25 cellular contexts compared by ENCODE assay signal in the genomic region with DNA sequence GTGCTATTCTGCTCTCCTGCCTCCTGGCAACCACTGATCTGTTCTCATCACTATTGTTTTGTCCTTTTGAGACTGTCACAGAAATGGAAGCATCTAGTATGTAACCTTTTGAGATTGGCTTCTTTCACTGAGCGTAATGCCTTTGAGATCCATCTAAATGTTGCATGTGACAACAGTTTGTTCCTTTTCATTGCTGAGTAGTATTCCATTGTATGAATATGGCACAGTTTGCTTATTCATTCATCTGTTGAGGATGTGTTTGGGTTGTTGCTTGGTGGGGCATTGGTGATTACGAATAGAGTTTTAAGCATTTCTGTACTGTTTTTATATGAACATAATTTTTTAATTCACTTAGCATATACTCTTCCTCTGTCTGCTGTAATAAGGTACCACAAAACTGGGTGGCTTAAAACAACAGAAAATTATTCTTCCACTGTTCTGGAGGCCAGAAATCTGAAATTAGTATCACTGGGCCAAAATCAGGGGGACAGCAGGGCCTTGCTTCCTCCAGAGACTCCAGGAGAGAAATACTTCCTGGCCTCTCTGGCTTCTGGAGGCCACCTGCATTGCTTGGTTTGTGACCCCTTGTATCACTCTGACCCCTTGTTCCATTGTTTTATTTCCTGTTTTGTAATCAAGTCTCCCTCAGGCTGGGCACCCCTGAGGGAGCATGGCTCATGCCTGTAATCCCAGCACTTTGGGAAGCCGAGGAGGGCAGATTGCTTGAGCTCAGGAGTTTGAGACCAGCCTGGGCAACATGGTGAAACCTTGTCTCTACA. TPM values are rescaled to one million over a fixed set of nuclear protein-coding genes. Genes with fewer than 3 reads are reported as not detected.
DNase-seq lines count a peak whose midpoint lies in the region; ATAC-seq and TF ChIP-seq lines count a peak whose summit lies in the region.
"Had no signal": no experiment of that assay in that cellular context is flagged by ENCODE, and none has a peak within 500 bp of the region (broad histone marks: within the 10 kb centered on the region; RNA-seq: fewer than 3 reads in every experiment).

No MANE protein-coding gene starts in this region.

- H3K9ac ChIP-seq in mammary epithelial cell (ENCODE audit: insufficient read depth, low read length): no peak overlapping the region

- no peaks in the 10 kb centered on the region for H3F3A ChIP-seq in PC-9 (ENCODE audit: insufficient read depth, low read depth)

- H3K9me2 ChIP-seq in PC-9 (ENCODE audit: insufficient read depth): no peaks in the 10 kb centered on the region

- dilution Hi-C loops in mammary epithelial cell (cut with HindIII; ENCODE audit: low sequenced_read_pairs): no loop called here

- H2AFZ ChIP-seq in mammary epithelial cell (ENCODE audit: low read depth, low read length) (no peak overlapping the region), PC-9 (no peak overlapping the region)
- H2AFZ ChIP-seq: GM23338 had no signal

- peaks cover 7% of the 10 kb centered on the region for H3K4me1 Mint-ChIP-seq in MCF 10A (ENCODE audit: insufficient read depth, unreplicated experiment)
- peaks cover 0 to 15% (median 14%) of the 10 kb centered on the region in 3 donors for H3K4me1 Mint-ChIP-seq in T-cell

- H3K27ac ChIP-seq in mammary epithelial cell (ENCODE audit: insufficient read depth, low read depth, low read length): no peak overlapping the region
- H3K27ac ChIP-seq in PC-9: no peak overlapping the region

- H4K20me1 ChIP-seq in mammary epithelial cell (ENCODE audit: insufficient read depth, low read length): no peaks in the 10 kb centered on the region
- H4K20me1 ChIP-seq in PC-9 (ENCODE audit: insufficient read depth): no peaks in the 10 kb centered on the region

- TF ChIP-seq CTCF in MCF 10A (IDR thresholded peaks at IDR 0.05; ENCODE audit: unreplicated experiment) (no peak), mammary epithelial cell (conservative IDR thresholded peaks at IDR 0.05 in 1 of 2, IDR thresholded peaks at IDR 0.05 in 1 of 2; ENCODE audit: extremely low read depth in 1 of 2, insufficient read depth in 1 of 2, low read depth in 1 of 2, low read length in 2 of 2) (no peak), PC-9 (conservative IDR thresholded peaks at IDR 0.05) (no peak)

- intact Hi-C loops in MCF 10A (cut with micrococcal nuclease) (no loop called here), mammary epithelial cell (cut with micrococcal nuclease) (no loop called here), PC-9 (cut with micrococcal nuclease; ENCODE audit: unreplicated experiment) (no loop called here)

- H3K27ac Mint-ChIP-seq in MCF 10A (ENCODE audit: low read depth, unreplicated experiment): no peak overlapping the region
- H3K27ac Mint-ChIP-seq in T-cell: no peak overlapping the region
- H3K27ac Mint-ChIP-seq: CD8-positive, alpha-beta memory T cell; GM23338 had no signal

- no peaks in the 10 kb centered on the region for H3K9me3 ChIP-seq in mammary epithelial cell (replicated peaks; ENCODE audit: insufficient read depth, low read length)
- no peaks in the 10 kb centered on the region for H3K9me3 ChIP-seq in PC-9 (ENCODE audit: insufficient read depth, low read depth)
- H3K9me3 ChIP-seq: BE2C, HAP-1 had no signal

- H3K36me3 Mint-ChIP-seq in MCF 10A (ENCODE audit: insufficient read depth, unreplicated experiment) (no peaks in the 10 kb centered on the region), T-cell (peaks cover 6% of the 10 kb centered on the region)
- H3K36me3 Mint-ChIP-seq: IgD-negative memory B cell had no signal

- no peaks in the 10 kb centered on the region for H3K9me3 Mint-ChIP-seq in MCF 10A (ENCODE audit: unreplicated experiment)
- peaks cover 0 to 3% (median 0%) of the 10 kb centered on the region in 3 donors for H3K9me3 Mint-ChIP-seq in T-cell
- H3K9me3 Mint-ChIP-seq: CD14-positive monocyte; CD8-positive, alpha-beta memory T cell; GM23338 had no signal

- BruUV-seq in MCF 10A (replicated peaks; lab: Mats Ljungman, UMichigan): no TSS peak
- no TSS peak for BruUV-seq in mammary epithelial cell (replicated peaks; lab: Mats Ljungman, UMichigan)
- BruUV-seq in PC-9 (replicated peaks; lab: Mats Ljungman, UMichigan): no TSS peak

- H3K27me3 Mint-ChIP-seq in MCF 10A (ENCODE audit: insufficient read depth, unreplicated experiment): no peaks in the 10 kb centered on the region
- no peaks in the 10 kb centered on the region for H3K27me3 Mint-ChIP-seq in T-cell
- H3K27me3 Mint-ChIP-seq: CD8-positive, alpha-beta memory T cell; IgD-negative memory B cell had no signal

- H3K4me1 ChIP-seq in mammary epithelial cell (ENCODE audit: insufficient read depth, low read length): peaks cover 7% of the 10 kb centered on the region
- H3K4me1 ChIP-seq in PC-9 (replicated peaks; ENCODE audit: insufficient read depth): peaks cover 7% of the 10 kb centered on the region
- H3K4me1 ChIP-seq: BE2C had no signal

- H3K79me2 ChIP-seq in mammary epithelial cell (ENCODE audit: insufficient read depth, low read length) (peaks cover 62% of the 10 kb centered on the region), PC-9 (ENCODE audit: low read depth) (peaks cover 24% of the 10 kb centered on the region; the same call in 1 of the 2 replicates)

- H3K4me3 ChIP-seq in mammary epithelial cell (replicated peaks in 1 of 3; ENCODE audit: insufficient read depth in 1 of 3, low read depth in 2 of 3, low read length in 3 of 3) (no peak overlapping the region), PC-9 (no peak overlapping the region)
- H3K4me3 ChIP-seq: GM23338, HAP-1 had no signal

- peak; percentile 13 for DNase-seq in MCF 10A (ENCODE audit: unreplicated experiment)
- no peak for DNase-seq in mammary epithelial cell
- peak; percentile 94 for DNase-seq in dermis blood vessel endothelial cell
- DNase-seq in left lobe of liver (ENCODE audit: low spot score): no peak
- no peak for DNase-seq in DMS53 treated with DMSO at 0.1 percent for 48 hours (lab: John Stamatoyannopoulos, UW; ENCODE audit: unreplicated experiment)
- no peak for DNase-seq in T-cell
- DNase-seq in PC-9: no peak
- DNase-seq: 8988T; ACHN; BE2C; CD8-positive, alpha-beta memory T cell; DMS 273 treated with DMSO at 0.1 percent for 48 hours; DMS79 treated with DMSO at 0.1 percent for 48 hours; GF-D8; NCI-H1105; NCI-H146; NCI-H1930; NCI-H2107; NCI-H446; NCI-H524 treated with DMSO at 0.1 percent for 48 hours; NCI-H774 had no signal

- H3K4me2 ChIP-seq in mammary epithelial cell (ENCODE audit: insufficient read depth, low read depth, low read length) (no peak overlapping the region), PC-9 (no peak overlapping the region)
- H3K4me2 ChIP-seq: GM23338 had no signal

- ATAC-seq in left lobe of liver: peak; percentile 42
- no peak for ATAC-seq in T-cell (replicated peaks in 1 of 4)
- ATAC-seq: GM23338 had no signal

- 100% methylated on average over 3 of the region's 3 CpGs for WGBS in mammary epithelial cell (ENCODE audit: low coverage, missing lambda C conversion rate)

- in situ Hi-C loops in mammary epithelial cell (cut with MboI; ENCODE audit: low sequenced_read_pairs in 2 of 2): no loop called here

- H3K27me3 ChIP-seq in mammary epithelial cell (ENCODE audit: insufficient read depth, low read length) (no peaks in the 10 kb centered on the region), PC-9 (ENCODE audit: insufficient read depth, low read depth) (no peaks in the 10 kb centered on the region)
- H3K27me3 ChIP-seq: BE2C had no signal

- no peaks in the 10 kb centered on the region for H3K36me3 ChIP-seq in mammary epithelial cell (ENCODE audit: insufficient read depth, low read length)
- H3K36me3 ChIP-seq in PC-9 (ENCODE audit: low read depth): no peaks in the 10 kb centered on the region
- H3K36me3 ChIP-seq: BE2C, HAP-1 had no signal

- H3K4me3 Mint-ChIP-seq in MCF 10A (ENCODE audit: unreplicated experiment) (no peak overlapping the region), T-cell (no peak overlapping the region)
- H3K4me3 Mint-ChIP-seq: CD14-positive monocyte; CD8-positive, alpha-beta memory T cell; GM23338; IgD-negative memory B cell had no signal

- POLR2A ChIA-PET in MCF 10A (lab: Yijun Ruan, JAX): no interaction called here
- POLR2A ChIA-PET in T-cell (lab: Charles Lee): no interaction called here
- POLR2A ChIA-PET in PC-9 (lab: Charles Lee; ENCODE audit: unreplicated experiment): no interaction called here

- CTCF ChIA-PET in MCF 10A (lab: Yijun Ruan, JAX): interaction anchor here (0.6 kb wide), 1 partner anchor 1274 kb away, joined by 3 read pairs; no protein-coding TSS in a partner anchor
- CTCF ChIA-PET in mammary epithelial cell (lab: Charles Lee; ENCODE audit: low non-redundant PET): no interaction called here
- CTCF ChIA-PET in T-cell (lab: Charles Lee): no interaction called here
- CTCF ChIA-PET in PC-9 (lab: Charles Lee): no interaction called here

RNA-seq across cellular contexts. Expression of gene EXOSC2, which starts 53.0 kb away (rescaled TPM):
- 42.3 and 57.7 TPM in 2 replicates for total RNA-seq in MCF 10A (2022)
- 10 to 100 TPM; 17.0 to 37.6 TPM for total RNA-seq in mammary epithelial cell
- 41.6 TPM for polyA plus RNA-seq in mammary epithelial cell
- 56.0 TPM for polyA minus RNA-seq in mammary epithelial cell
- total RNA-seq in dermis blood vessel endothelial cell: 31.9 and 33.5 TPM in 2 replicates
- 12.9 TPM for total RNA-seq in left lobe of liver
- 10 to 100 TPM; 49.1 to 59.1 (median 52.1) TPM for total RNA-seq in T-cell
- total RNA-seq in PC-9 (2021): 49.5 and 52.0 TPM in 2 replicates

Comparison
In these comparisons a context has a peak if more than half of its experiments do, and no peak if none do; other contexts are left out.
1. DNase-seq: peak in MCF 10A (single experiment) and dermis blood vessel endothelial cell (single experiment); none in mammary epithelial cell (single experiment), left lobe of liver (single experiment), DMS53 treated with DMSO at 0.1 percent for 48 hours (single experiment), T-cell (0 of 34) and PC-9 (0 of 2).